In genomic region chr4:24589448-24589847, GRCh38 we compare ENCODE assay signal across 12 cellular contexts. TPM values are rescaled to one million over a fixed set of nuclear protein-coding genes. Genes with fewer than 3 reads are reported as not detected.
DNase-seq lines count a peak whose midpoint lies in the region; ATAC-seq lines count a peak whose summit lies in the region.
"Had no signal": no experiment of that assay in that cellular context is flagged by ENCODE, and none has a peak within 500 bp of the region (broad histone marks: within the 10 kb centered on the region; RNA-seq: fewer than 3 reads in every experiment).

No MANE protein-coding gene starts in this region.

- DNase-seq in DMS 273 treated with DMSO at 0.1 percent for 48 hours (lab: John Stamatoyannopoulos, UW) (no peak), GOT3 (lab: John Stamatoyannopoulos, UW) (no peak), mesenteric fat pad (ENCODE audit: low spot score) (no peak), SIG-M5 (lab: John Stamatoyannopoulos, UW) (no peak)
- DNase-seq: activated CD8-positive, alpha-beta memory T cell treated with anti-CD3 and anti-CD28 coated beads for 24 hours; NCI-H1092 treated with DMSO at 0.1 percent for 48 hours; psoas muscle; stimulated activated naive CD4-positive, alpha-beta T cell had no signal

- peak; percentile 56 for ATAC-seq in GM18517 (IDR thresholded peaks at IDR 0.05; ENCODE audit: unreplicated experiment)
- ATAC-seq in GM19397 (IDR thresholded peaks at IDR 0.05; ENCODE audit: unreplicated experiment): peak; percentile 34
- peak; percentile 49 for ATAC-seq in HG02763 (IDR thresholded peaks at IDR 0.05; ENCODE audit: unreplicated experiment)
- ATAC-seq in HG03460 (IDR thresholded peaks at IDR 0.05; ENCODE audit: unreplicated experiment): peak; percentile 49
- ATAC-seq: psoas muscle had no signal

RNA-seq across cellular contexts. Expression of gene DHX15, which starts 5.1 kb away (rescaled TPM):
- 112 TPM for total RNA-seq in mesenteric fat pad
